8 cellular contexts compared by ENCODE assay signal in genomic region chr5:141681695-141682641, GRCh38. TPM values are rescaled to one million over a fixed set of nuclear protein-coding genes. Genes with fewer than 3 reads are reported as not detected.
DNase-seq lines count a peak whose midpoint lies in the region; TF ChIP-seq lines count a peak whose summit lies in the region.

Gene ARAP3 (minus strand): TSS chr5:141682230. CDS start chr5:141680486, 1,744 bp downstream.

- H3K4me1 ChIP-seq in adipocyte (ENCODE audit: control insufficient read depth, insufficient read depth, low read length) (peaks cover 12% of the 10 kb centered on the region), neuron (ENCODE audit: insufficient read depth, low read length) (peaks cover 17% of the 10 kb centered on the region), vagina (peaks cover 29% of the 10 kb centered on the region)

- no peaks in the 10 kb centered on the region for H3K9me3 ChIP-seq in adipocyte (ENCODE audit: control insufficient read depth, low read length)
- H3K9me3 ChIP-seq in neuron (ENCODE audit: low read length) = no peaks in the 10 kb centered on the region
- no peaks in the 10 kb centered on the region for H3K9me3 ChIP-seq in vagina

- POLR2A ChIA-PET in RWPE1 (lab: Yijun Ruan, JAX; ENCODE audit: low non-redundant PET) = interaction anchor here (0.6 to 0.8 kb wide), 2 partner anchors 11 to 87 kb away, joined by 3 to 4 read pairs; no protein-coding TSS in a partner anchor

- H3K27ac ChIP-seq in RWPE1 = peak within 1 kb of the TSS; percentile 89
- H3K27ac ChIP-seq in vagina = peak within 1 kb of the TSS; percentile 76

- H3K36me3 ChIP-seq in adipocyte (ENCODE audit: control insufficient read depth, insufficient read depth, low read length, severe bottlenecking) (no peaks in the 10 kb centered on the region), neuron (ENCODE audit: insufficient read depth, low read length) (no peaks in the 10 kb centered on the region), vagina (no peaks in the 10 kb centered on the region)

- CTCF ChIA-PET in RWPE1 (lab: Yijun Ruan, JAX) = interaction anchor here (0.6 to 2.4 kb wide), 6 partner anchors 10 to 1536 kb away, joined by 3 to 18 read pairs (median 4); partner anchors contain the start of gene PCDH1

- H3K27me3 ChIP-seq in adipocyte (replicated peaks; ENCODE audit: control insufficient read depth, insufficient read depth, low read length) = no peaks in the 10 kb centered on the region
- H3K27me3 ChIP-seq in neuron (ENCODE audit: insufficient read depth, low read length) = no peaks in the 10 kb centered on the region
- no peaks in the 10 kb centered on the region for H3K27me3 ChIP-seq in vagina

- peak within 1 kb of the TSS; percentile 26 for H2AFZ ChIP-seq in neuron (ENCODE audit: low read depth, low read length)

- H3K9ac ChIP-seq in adipocyte (ENCODE audit: low read length) = peak within 1 kb of the TSS; percentile 76

- no peak for TF ChIP-seq POLR2A in vagina (IDR thresholded peaks at IDR 0.05)

- DNase-seq in NCI-H2196 (lab: John Stamatoyannopoulos, UW; ENCODE audit: unreplicated experiment) (peak; percentile 11), NCI-H2196 treated with DMSO at 0.1 percent for 48 hours (lab: John Stamatoyannopoulos, UW; ENCODE audit: unreplicated experiment) (no peak), RWPE1 (ENCODE audit: low spot score) (peak; percentile 95), adipocyte (ENCODE audit: low read depth) (peak; percentile 96), glomerular visceral epithelial cell (ENCODE audit: extremely low spot score) (peak; percentile 79), vagina (ENCODE audit: extremely low spot score in 2 of 2) (no peak), COR-L47 (lab: John Stamatoyannopoulos, UW) (no peak)

- intact Hi-C loops in vagina (cut with DNase I) = no loop called here

- H3K4me3 ChIP-seq in adipocyte (ENCODE audit: low read length) (peak within 1 kb of the TSS; percentile 67), neuron (ENCODE audit: low read length) (peak within 1 kb of the TSS; percentile 41), vagina (peak within 1 kb of the TSS; percentile 49)

- TF ChIP-seq CTCF in RWPE1 (conservative IDR thresholded peaks at IDR 0.05; ENCODE audit: low read depth) (no peak), vagina (IDR thresholded peaks at IDR 0.05) (no peak)

RNA-seq across cellular contexts. Expression of gene ARAP3, which starts in this region (rescaled TPM):
- total RNA-seq in vagina = 13.3 TPM

Comparison
In these comparisons a context has a peak if more than half of its experiments do, and no peak if none do; other contexts are left out.
1. DNase-seq: peak in NCI-H2196 (single experiment), RWPE1 (single experiment), adipocyte (single experiment) and glomerular visceral epithelial cell (single experiment); none in NCI-H2196 treated with DMSO at 0.1 percent for 48 hours (single experiment), vagina (0 of 2) and COR-L47 (single experiment).
2. Peak in every context shown above with its lines, with median percentiles within 50 percentile points of each other: H3K4me3 ChIP-seq.